In the genomic region with DNA sequence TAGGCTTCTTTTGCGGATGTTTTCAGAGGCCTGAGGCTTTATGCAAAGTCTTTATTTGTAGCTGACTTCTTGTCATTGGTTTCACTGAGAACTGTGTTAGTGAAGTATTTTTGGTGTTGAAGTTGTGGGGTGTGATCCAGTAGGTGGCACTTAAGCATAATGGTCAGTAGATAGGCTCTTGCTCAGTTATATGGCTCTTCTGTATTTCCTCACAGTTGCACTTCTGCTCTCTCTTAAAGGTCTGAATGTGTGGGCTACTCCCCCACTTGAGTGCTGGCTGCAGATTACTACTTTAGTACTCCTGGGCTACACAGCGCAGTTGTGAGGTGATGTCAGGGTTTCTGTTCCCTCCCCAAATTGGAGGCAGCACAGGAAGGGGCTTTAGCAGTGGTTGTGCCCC, we compare ENCODE assay signal across 14 cellular contexts.
DNase-seq lines count a peak whose midpoint lies in the region; ATAC-seq, FAIRE-seq and TF ChIP-seq lines count a peak whose summit lies in the region.
"Had no signal": no experiment of that assay in that cellular context is flagged by ENCODE, and none has a peak within 500 bp of the region (broad histone marks: within the 10 kb centered on the region; RNA-seq: fewer than 3 reads in every experiment).

No MANE protein-coding gene starts in this region.

- DNase-seq in SK-N-SH (no peak), left lung (no peak), GM13977 (ENCODE audit: low spot score) (no peak), frontal cortex (ENCODE audit: low spot score in 2 of 2) (no peak)
- DNase-seq in naive thymus-derived CD8-positive, alpha-beta T cell, result no peak
- DNase-seq: activated naive CD4-positive, alpha-beta T cell treated with anti-CD3 and anti-CD28 coated beads for 36 hours; central memory CD4-positive, alpha-beta T cell; foreskin melanocyte; GF-D8; NCI-H2171; spleen had no signal

- WGBS in SK-N-SH (ENCODE audit: low lambda C conversion rate), result 87% methylated on average over 2 of the region's 2 CpGs

- intact Hi-C loops in left lung (cut with DNase I), result no loop called here

- no peak overlapping the region for H3K4me3 ChIP-seq in SK-N-SH (ENCODE audit: low read depth in 2 of 2, low read length in 1 of 2)
- H3K4me3 ChIP-seq in left lung, result no peak overlapping the region
- H3K4me3 ChIP-seq: spleen had no signal

- TF ChIP-seq CTCF in SK-N-SH (IDR thresholded peaks at IDR 0.05), result no peak
- no peak for TF ChIP-seq CTCF in left lung (IDR thresholded peaks at IDR 0.05)
- TF ChIP-seq CTCF in GM13977 (IDR thresholded peaks at IDR 0.05; ENCODE audit: extremely low read depth, insufficient read depth, missing control alignments), result no peak

- in situ Hi-C loops in GM13977 (cut with MboI; ENCODE audit: low pct_unique_long_range_greater_than_20kb, low sequenced_read_pairs, unreplicated experiment), result no loop called here

- no peak overlapping the region for H2AFZ ChIP-seq in SK-N-SH (ENCODE audit: low read depth)

- no peak for FAIRE-seq in frontal cortex (lab: Jason Lieb, UNC)

- H3K9ac ChIP-seq in SK-N-SH, result no peak overlapping the region

- TF ChIP-seq RAD21 in SK-N-SH (IDR thresholded peaks at IDR 0.05; ENCODE audit: low read length), result peak; percentile 46

- peaks cover 0 to 4% of the 10 kb centered on the region in 2 experiments; a peak in 1 of 4 replicates for H3K4me1 ChIP-seq in SK-N-SH (ENCODE audit: control insufficient read depth in 1 of 2, insufficient read depth in 2 of 2, low read depth in 1 of 2, low read length in 1 of 2)
- H3K4me1 ChIP-seq in left lung, result no peaks in the 10 kb centered on the region
- H3K4me1 ChIP-seq: spleen had no signal

- H3K4me3 Mint-ChIP-seq in naive thymus-derived CD8-positive, alpha-beta T cell, result no peak overlapping the region
- H3K4me3 Mint-ChIP-seq: activated naive CD4-positive, alpha-beta T cell treated with anti-CD3 and anti-CD28 coated beads for 36 hours had no signal

- CTCF ChIA-PET in SK-N-SH (lab: Yijun Ruan, JAX), result interaction anchor here (0.7 to 1.6 kb wide), 3 partner anchors 47 to 1491 kb away, joined by 3 to 8 read pairs (median 5); no protein-coding TSS in a partner anchor

- H3K27me3 ChIP-seq in SK-N-SH (ENCODE audit: insufficient read depth) (no peaks in the 10 kb centered on the region), left lung (no peaks in the 10 kb centered on the region)
- H3K27me3 ChIP-seq: spleen had no signal

- peak; percentile 41 for ATAC-seq in GM18907 (IDR thresholded peaks at IDR 0.05; ENCODE audit: unreplicated experiment)
- peak; percentile 68 for ATAC-seq in HG03025 (IDR thresholded peaks at IDR 0.05; ENCODE audit: low FRiP score, unreplicated experiment)
- peak; percentile 80 for ATAC-seq in left lung
- no peak for ATAC-seq in naive thymus-derived CD8-positive, alpha-beta T cell
- no peak for ATAC-seq in GM19035 (IDR thresholded peaks at IDR 0.05; ENCODE audit: unreplicated experiment)

- H3K79me2 ChIP-seq in SK-N-SH (ENCODE audit: insufficient read depth), result no peaks in the 10 kb centered on the region

- no peaks in the 10 kb centered on the region for H3K9me2 ChIP-seq in SK-N-SH

- no peaks in the 10 kb centered on the region for H3F3A ChIP-seq in SK-N-SH (replicated peaks; ENCODE audit: insufficient read depth)

- H3K9me3 ChIP-seq in SK-N-SH, result no peaks in the 10 kb centered on the region
- H3K9me3 ChIP-seq in left lung, result peaks cover 0 to 9% of the 10 kb centered on the region in 2 donors

- no peak for TF ChIP-seq EP300 in SK-N-SH (IDR thresholded peaks at IDR 0.05; ENCODE audit: borderline replicate concordance in 1 of 2, low read depth in 1 of 2, low read length in 1 of 2)

- peaks cover 0 to 11% (median 3%) of the 10 kb centered on the region in 9 donors for H3K9me3 Mint-ChIP-seq in naive thymus-derived CD8-positive, alpha-beta T cell
- H3K9me3 Mint-ChIP-seq: activated naive CD4-positive, alpha-beta T cell treated with anti-CD3 and anti-CD28 coated beads for 36 hours had no signal

- H4K20me1 ChIP-seq in SK-N-SH (ENCODE audit: insufficient read depth), result no peaks in the 10 kb centered on the region

- H3K4me1 Mint-ChIP-seq in naive thymus-derived CD8-positive, alpha-beta T cell, result no peaks in the 10 kb centered on the region

- H3K27me3 Mint-ChIP-seq in naive thymus-derived CD8-positive, alpha-beta T cell, result peaks cover 0 to 41% (median 7%) of the 10 kb centered on the region in 5 donors

- H3K36me3 ChIP-seq in SK-N-SH (replicated peaks in 1 of 2; ENCODE audit: control insufficient read depth in 1 of 2, insufficient read depth in 2 of 2, low read length in 1 of 2) (no peaks in the 10 kb centered on the region), left lung (no peaks in the 10 kb centered on the region)
- H3K36me3 ChIP-seq: spleen had no signal

- no peak overlapping the region for H3K27ac ChIP-seq in SK-N-SH (ENCODE audit: low read depth in 2 of 2, low read length in 1 of 2)
- H3K27ac ChIP-seq in left lung, result no peak overlapping the region
- H3K27ac ChIP-seq: spleen had no signal

- no peak overlapping the region for H3K4me2 ChIP-seq in SK-N-SH

- no peak overlapping the region for H3K27ac Mint-ChIP-seq in naive thymus-derived CD8-positive, alpha-beta T cell
- H3K27ac Mint-ChIP-seq: activated naive CD4-positive, alpha-beta T cell treated with anti-CD3 and anti-CD28 coated beads for 36 hours had no signal

- H3K36me3 Mint-ChIP-seq in naive thymus-derived CD8-positive, alpha-beta T cell, result no peaks in the 10 kb centered on the region

- POLR2A ChIA-PET in SK-N-SH (lab: Yijun Ruan, JAX), result no interaction called here
- POLR2A ChIA-PET in naive thymus-derived CD8-positive, alpha-beta T cell (lab: Charles Lee), result no interaction called here

TF ChIP-seq in SK-N-SH, 30 proteins besides CTCF, POLR2A, EP300 and RAD21:
- peak; percentile 17; the same call in 1 of the 2 replicates for TF ChIP-seq SMC3 (IDR thresholded peaks at IDR 0.05; ENCODE audit: low read depth, low read length)
- no peak for TF ChIP-seq TEAD4 (IDR thresholded peaks at IDR 0.05; ENCODE audit: borderline replicate concordance, insufficient read depth)

Comparison
In these comparisons a context has a peak if more than half of its experiments do, and no peak if none do; other contexts are left out.
1. ATAC-seq: peak in GM18907 (single experiment), HG03025 (single experiment) and left lung (single experiment); none in naive thymus-derived CD8-positive, alpha-beta T cell (0 of 2) and GM19035 (single experiment).